ENCODE assay signal across 1 cellular context in genomic region chr22:32558681-32559355, GRCh38.
TF ChIP-seq lines count a peak whose summit lies in the region.

No MANE protein-coding gene starts in this region.

TF ChIP-seq in SK-N-SH, 30 proteins besides CTCF, POLR2A, EP300 and RAD21 (continued from another document):
- TF ChIP-seq REST (IDR thresholded peaks at IDR 0.05; ENCODE audit: low read depth, low read length) (no peak), SMC3 (IDR thresholded peaks at IDR 0.05; ENCODE audit: low read depth, low read length) (no peak), ZBTB33 (IDR thresholded peaks at IDR 0.05; ENCODE audit: borderline replicate concordance, low read depth) (no peak), CHD2 (IDR thresholded peaks at IDR 0.05; ENCODE audit: low read length, partially characterized antibody) (no peak), TEAD4 (IDR thresholded peaks at IDR 0.05; ENCODE audit: borderline replicate concordance, insufficient read depth) (no peak), RFX5 (IDR thresholded peaks at IDR 0.05; ENCODE audit: low read length) (no peak), POLR2AphosphoS5 (IDR thresholded peaks at IDR 0.05; ENCODE audit: low read depth, low read length) (no peak)
